ENCODE assay signal across 12 cellular contexts in genomic region chr11:80899381-80899780, GRCh38.
A peak's percentile ranks its signal among the peaks of the same experiment; 100 is the strongest.
DNase-seq lines count a peak whose midpoint lies in the region; ATAC-seq and TF ChIP-seq lines count a peak whose summit lies in the region.
"Had no signal": no experiment of that assay in that cellular context is flagged by ENCODE, and none has a peak within 500 bp of the region (broad histone marks: within the 10 kb centered on the region; RNA-seq: fewer than 3 reads in every experiment).

No MANE protein-coding gene starts in this region.

- no peak overlapping the region for H3K27ac ChIP-seq in coronary artery

- no peak overlapping the region for H3K4me3 Mint-ChIP-seq in natural killer cell treated with Interleukin-12 subunit alpha and Interleukin-12 subunit beta and Interleukin-15 and Interleukin-18, amount 100 ng/mL, for 72 hours
- H3K4me3 Mint-ChIP-seq: activated CD4-positive, alpha-beta T cell treated with anti-CD3 and anti-CD28 coated beads, Interleukin-2, amount 10 ng/mL, durations not matched to agents 24 days and 14 days; type B pancreatic cell had no signal

- no peaks in the 10 kb centered on the region for H3K27me3 Mint-ChIP-seq in natural killer cell treated with Interleukin-12 subunit alpha and Interleukin-12 subunit beta and Interleukin-15 and Interleukin-18, amount 100 ng/mL, for 72 hours
- H3K27me3 Mint-ChIP-seq: activated CD4-positive, alpha-beta T cell treated with anti-CD3 and anti-CD28 coated beads, Interleukin-2, amount 10 ng/mL, durations not matched to agents 24 days and 14 days; type B pancreatic cell had no signal

- H3K4me1 Mint-ChIP-seq in natural killer cell treated with Interleukin-12 subunit alpha and Interleukin-12 subunit beta and Interleukin-15 and Interleukin-18, amount 100 ng/mL, for 72 hours (ENCODE audit: low read depth in 2 of 2) = peaks cover 0 to 5% of the 10 kb centered on the region in 2 donors

- DNase-seq in RPMI8226 (peak; percentile 21), foreskin fibroblast (peak; percentile 0 to 8), DMS79 treated with DMSO at 0.1 percent for 48 hours (lab: John Stamatoyannopoulos, UW) (no peak), coronary artery (ENCODE audit: low spot score) (no peak)
- DNase-seq in natural killer cell treated with Interleukin-12 subunit alpha and Interleukin-12 subunit beta and Interleukin-15 and Interleukin-18, amount 100 ng/mL, for 72 hours (ENCODE audit: low spot score) = no peak
- DNase-seq: activated CD4-positive, alpha-beta T cell treated with anti-CD3 and anti-CD28 coated beads, Interleukin-2, amount 10 ng/mL, durations not matched to agents 24 days and 14 days; NCI-H146; posterior cingulate gyrus had no signal

- H3K36me3 Mint-ChIP-seq in natural killer cell treated with Interleukin-12 subunit alpha and Interleukin-12 subunit beta and Interleukin-15 and Interleukin-18, amount 100 ng/mL, for 72 hours = peaks cover 6% of the 10 kb centered on the region
- H3K36me3 Mint-ChIP-seq: type B pancreatic cell had no signal

- H3K9me3 Mint-ChIP-seq in natural killer cell treated with Interleukin-12 subunit alpha and Interleukin-12 subunit beta and Interleukin-15 and Interleukin-18, amount 100 ng/mL, for 72 hours = peaks cover 15% of the 10 kb centered on the region
- H3K9me3 Mint-ChIP-seq: activated CD4-positive, alpha-beta T cell treated with anti-CD3 and anti-CD28 coated beads, Interleukin-2, amount 10 ng/mL, durations not matched to agents 24 days and 14 days; type B pancreatic cell had no signal

- ATAC-seq in GM18909 (IDR thresholded peaks at IDR 0.05; ENCODE audit: poor library complexity, unreplicated experiment) (peak; percentile 76), HG03354 (IDR thresholded peaks at IDR 0.05; ENCODE audit: poor library complexity, severe bottlenecking, unreplicated experiment) (peak; percentile 67), GM18873 (IDR thresholded peaks at IDR 0.05; ENCODE audit: low FRiP score, unreplicated experiment) (no peak)
- no peak for ATAC-seq in natural killer cell treated with Interleukin-12 subunit alpha and Interleukin-12 subunit beta and Interleukin-15 and Interleukin-18, amount 100 ng/mL, for 72 hours

- H3K27ac Mint-ChIP-seq in natural killer cell treated with Interleukin-12 subunit alpha and Interleukin-12 subunit beta and Interleukin-15 and Interleukin-18, amount 100 ng/mL, for 72 hours = no peak overlapping the region
- H3K27ac Mint-ChIP-seq: activated CD4-positive, alpha-beta T cell treated with anti-CD3 and anti-CD28 coated beads, Interleukin-2, amount 10 ng/mL, durations not matched to agents 24 days and 14 days; type B pancreatic cell had no signal

- no peak overlapping the region for H3K4me3 ChIP-seq in foreskin fibroblast (ENCODE audit: low read depth in 1 of 2, low read length in 2 of 2)
- H3K4me3 ChIP-seq in coronary artery = no peak overlapping the region

- TF ChIP-seq CTCF in foreskin fibroblast (IDR thresholded peaks at IDR 0.05; ENCODE audit: low read depth, low read length) = no peak
- no peak for TF ChIP-seq CTCF in coronary artery (IDR thresholded peaks at IDR 0.05)

Comparison
In these comparisons a context has a peak if more than half of its experiments do, and no peak if none do; other contexts are left out.
1. ATAC-seq: peak in GM18909 (single experiment) and HG03354 (single experiment); none in natural killer cell treated with Interleukin-12 subunit alpha and Interleukin-12 subunit beta and Interleukin-15 and Interleukin-18, amount 100 ng/mL, for 72 hours (0 of 2) and GM18873 (single experiment).
2. DNase-seq: peak in RPMI8226 (single experiment) and foreskin fibroblast (2 of 2); none in DMS79 treated with DMSO at 0.1 percent for 48 hours (single experiment), natural killer cell treated with Interleukin-12 subunit alpha and Interleukin-12 subunit beta and Interleukin-15 and Interleukin-18, amount 100 ng/mL, for 72 hours (single experiment) and coronary artery (single experiment).